ENCODE assay signal across 21 cellular contexts in genomic region chr18:6487968-6488367, GRCh38.
A peak's percentile ranks its signal among the peaks of the same experiment; 100 is the strongest.
DNase-seq lines count a peak whose midpoint lies in the region; ATAC-seq and TF ChIP-seq lines count a peak whose summit lies in the region.
"Had no signal": no experiment of that assay in that cellular context is flagged by ENCODE, and none has a peak within 500 bp of the region (broad histone marks: within the 10 kb centered on the region; RNA-seq: fewer than 3 reads in every experiment).

No MANE protein-coding gene starts in this region.

- H2AK5ac ChIP-seq in mesendoderm (ENCODE audit: low read length), result no peak overlapping the region

- H3K79me1 ChIP-seq in mesendoderm (ENCODE audit: low read length), result no peaks in the 10 kb centered on the region

- peaks cover 36% of the 10 kb centered on the region for H3K4me1 Mint-ChIP-seq in GM23338
- H3K4me1 Mint-ChIP-seq in activated T-helper 2 cell treated with anti-CD3 and anti-CD28 coated beads, Interferon-gamma antibody, Interleukin-2, Interleukin-4, amounts not matched to agents 10 μg/mL and 5 μg/mL and 100 μg/mL, durations not matched to agents 14 hours and 24 hours and 36 hours (ENCODE audit: low read depth), result no peaks in the 10 kb centered on the region

- peak overlapping the region; percentile 53 for H3K4me2 ChIP-seq in GM23338
- no peak overlapping the region for H3K4me2 ChIP-seq in mesendoderm (ENCODE audit: low read length)
- no peak overlapping the region for H3K4me2 ChIP-seq in MM.1S (ENCODE audit: low read depth, low read length)

- H3F3A ChIP-seq in GM23338 (replicated peaks; ENCODE audit: low read depth) (no peaks in the 10 kb centered on the region), MM.1S (ENCODE audit: insufficient read depth, low read length) (no peaks in the 10 kb centered on the region)

- no peaks in the 10 kb centered on the region for H3K79me2 ChIP-seq in GM23338 (replicated peaks; ENCODE audit: insufficient read depth)
- H3K79me2 ChIP-seq in mesendoderm (ENCODE audit: control insufficient read depth, insufficient read depth, low read length), result no peaks in the 10 kb centered on the region
- H3K79me2 ChIP-seq in MM.1S (ENCODE audit: low read length), result no peaks in the 10 kb centered on the region

- no peak overlapping the region for H2BK5ac ChIP-seq in mesendoderm (ENCODE audit: low read length)

- H3K36me3 ChIP-seq in GM23338 (ENCODE audit: insufficient read depth), result no peaks in the 10 kb centered on the region
- H3K36me3 ChIP-seq in NT2/D1 (ENCODE audit: insufficient read depth, insufficient read length, low read length), result no peaks in the 10 kb centered on the region
- H3K36me3 ChIP-seq in mesendoderm (ENCODE audit: control insufficient read depth, insufficient read depth, low read length), result no peaks in the 10 kb centered on the region
- H3K36me3 ChIP-seq in MM.1S (replicated peaks; ENCODE audit: insufficient read depth, low read length), result no peaks in the 10 kb centered on the region
- no peaks in the 10 kb centered on the region for H3K36me3 ChIP-seq in MG63

- intact Hi-C loops in activated T-helper 2 cell treated with anti-CD3 and anti-CD28 coated beads, Interferon-gamma antibody, Interleukin-2, Interleukin-4, amounts not matched to agents 10 μg/mL and 5 μg/mL and 100 μg/mL, durations not matched to agents 14 hours and 24 hours and 36 hours (cut with micrococcal nuclease), result no loop called here

- H3K36me3 Mint-ChIP-seq in GM23338 (ENCODE audit: low read depth), result peaks cover 4% of the 10 kb centered on the region; the same call in 1 of the 3 replicates
- no peaks in the 10 kb centered on the region for H3K36me3 Mint-ChIP-seq in activated T-helper 2 cell treated with anti-CD3 and anti-CD28 coated beads, Interferon-gamma antibody, Interleukin-2, Interleukin-4, amounts not matched to agents 10 μg/mL and 5 μg/mL and 100 μg/mL, durations not matched to agents 14 hours and 24 hours and 36 hours (ENCODE audit: low read depth)

- H3K9ac ChIP-seq in NT2/D1 (ENCODE audit: insufficient read length, low read depth), result no peak overlapping the region
- H3K9ac ChIP-seq in mesendoderm (ENCODE audit: low read length), result no peak overlapping the region
- no peak overlapping the region for H3K9ac ChIP-seq in MM.1S (ENCODE audit: low read length)

- H3K9me3 ChIP-seq in NT2/D1 (ENCODE audit: insufficient read depth, low read length), result no peaks in the 10 kb centered on the region
- no peaks in the 10 kb centered on the region for H3K9me3 ChIP-seq in MM.1S (replicated peaks; ENCODE audit: insufficient read depth, low read length)
- H3K9me3 ChIP-seq in MG63, result no peaks in the 10 kb centered on the region

- no peak overlapping the region for H3K4me3 ChIP-seq in GM23338
- H3K4me3 ChIP-seq in NT2/D1 (ENCODE audit: insufficient read length, low read depth), result no peak overlapping the region
- no peak overlapping the region for H3K4me3 ChIP-seq in mesendoderm (ENCODE audit: low read length)
- no peak overlapping the region for H3K4me3 ChIP-seq in MM.1S (ENCODE audit: low read length)
- H3K4me3 ChIP-seq in MG63, result no peak overlapping the region
- H3K4me3 ChIP-seq: SK-N-MC had no signal

- peaks cover 2% of the 10 kb centered on the region; the same call in 1 of the 3 replicates for H3K9me3 Mint-ChIP-seq in GM23338
- no peaks in the 10 kb centered on the region for H3K9me3 Mint-ChIP-seq in activated T-helper 2 cell treated with anti-CD3 and anti-CD28 coated beads, Interferon-gamma antibody, Interleukin-2, Interleukin-4, amounts not matched to agents 10 μg/mL and 5 μg/mL and 100 μg/mL, durations not matched to agents 14 hours and 24 hours and 36 hours
- H3K9me3 Mint-ChIP-seq: CD4-positive, alpha-beta T cell had no signal

- H3K27ac Mint-ChIP-seq in GM23338, result peak overlapping the region; percentile 94
- H3K27ac Mint-ChIP-seq in activated T-helper 2 cell treated with anti-CD3 and anti-CD28 coated beads, Interferon-gamma antibody, Interleukin-2, Interleukin-4, amounts not matched to agents 10 μg/mL and 5 μg/mL and 100 μg/mL, durations not matched to agents 14 hours and 24 hours and 36 hours, result no peak overlapping the region
- H3K27ac Mint-ChIP-seq: CD4-positive, alpha-beta T cell had no signal

- peak overlapping the region; percentile 53 for H3K4me3 Mint-ChIP-seq in GM23338
- H3K4me3 Mint-ChIP-seq in activated T-helper 2 cell treated with anti-CD3 and anti-CD28 coated beads, Interferon-gamma antibody, Interleukin-2, Interleukin-4, amounts not matched to agents 10 μg/mL and 5 μg/mL and 100 μg/mL, durations not matched to agents 14 hours and 24 hours and 36 hours (ENCODE audit: low read depth), result no peak overlapping the region
- H3K4me3 Mint-ChIP-seq: CD4-positive, alpha-beta T cell had no signal

- TF ChIP-seq CTCF in GM23338 (conservative IDR thresholded peaks at IDR 0.05; ENCODE audit: low read depth in 2 of 2) (no peak), MM.1S (IDR thresholded peaks at IDR 0.05; ENCODE audit: low read length) (no peak)

- H3K27me3 ChIP-seq in GM23338 (ENCODE audit: insufficient read depth) (no peaks in the 10 kb centered on the region), NT2/D1 (ENCODE audit: insufficient read depth, insufficient read length) (no peaks in the 10 kb centered on the region), mesendoderm (ENCODE audit: insufficient read depth, low read length, poor library complexity) (no peaks in the 10 kb centered on the region), MM.1S (replicated peaks; ENCODE audit: insufficient read depth, low read length) (no peaks in the 10 kb centered on the region), MG63 (no peaks in the 10 kb centered on the region)

- no peak overlapping the region for H2BK15ac ChIP-seq in mesendoderm (replicated peaks; ENCODE audit: low read depth)

- H3K27ac ChIP-seq in GM23338 (ENCODE audit: low read depth) (peak overlapping the region; percentile 63), mesendoderm (ENCODE audit: low read depth, low read length) (no peak overlapping the region), MM.1S (ENCODE audit: low read length) (no peak overlapping the region)
- H3K27ac ChIP-seq: SK-N-MC had no signal

- no peak overlapping the region for H2BK120ac ChIP-seq in mesendoderm (ENCODE audit: low read depth, low read length)

- peak; percentile 89 for ATAC-seq in GM23338

- no peak overlapping the region for H3K4ac ChIP-seq in mesendoderm (ENCODE audit: low read depth, low read length)

- peak; percentile 87 for DNase-seq in GM23338 (ENCODE audit: low spot score)
- peak; percentile 36 for DNase-seq in NT2/D1 (ENCODE audit: low read depth, low spot score)
- DNase-seq in iPS DF 19.7 (ENCODE audit: low read depth, low spot score), result peak; percentile 73
- peak; percentile 68 for DNase-seq in mesendoderm
- no peak for DNase-seq in MM.1S
- DNase-seq in MG63, result no peak
- no peak for DNase-seq in NCI-H128 (lab: John Stamatoyannopoulos, UW; ENCODE audit: unreplicated experiment)
- DNase-seq in activated T-helper 2 cell treated with anti-CD3 and anti-CD28 coated beads, Interferon-gamma antibody, Interleukin-2, Interleukin-4, amounts not matched to agents 10 μg/mL and 5 μg/mL and 100 μg/mL, durations not matched to agents 14 hours and 24 hours and 36 hours (ENCODE audit: low spot score), result no peak
- DNase-seq: CD4-positive, alpha-beta T cell; DMS153; GF-D8; GOT3; IMR-90; NCI-H1105; NCI-H1694; NCI-H2081 treated with DMSO at 0.1 percent for 48 hours; NCI-H446 treated with DMSO at 0.1 percent for 48 hours; NCI-H748 treated with DMSO at 0.1 percent for 48 hours; NK-92 treated with Interleukin-12 subunit alpha and Interleukin-12 subunit beta, amount 100 ng/mL, for 24 hours; SHP77 had no signal

- H4K5ac ChIP-seq in mesendoderm (ENCODE audit: low read length), result no peak overlapping the region

- no peak overlapping the region for H3K18ac ChIP-seq in mesendoderm (ENCODE audit: low read length)

- no peaks in the 10 kb centered on the region for H4K20me1 ChIP-seq in GM23338 (replicated peaks; ENCODE audit: insufficient read depth)
- H4K20me1 ChIP-seq in MM.1S (ENCODE audit: insufficient read depth, low read length), result no peaks in the 10 kb centered on the region

- H3K4me1 ChIP-seq in GM23338 (ENCODE audit: insufficient read depth) (peaks cover 29% of the 10 kb centered on the region), NT2/D1 (ENCODE audit: insufficient read depth, insufficient read length) (no peaks in the 10 kb centered on the region), mesendoderm (ENCODE audit: control insufficient read depth, low read depth, low read length) (peaks cover 7% of the 10 kb centered on the region), MM.1S (ENCODE audit: low read length) (no peaks in the 10 kb centered on the region)

- no peak overlapping the region for H3K23ac ChIP-seq in mesendoderm (ENCODE audit: low read length)

- H3K9me2 ChIP-seq in GM23338 (ENCODE audit: insufficient read depth) (no peaks in the 10 kb centered on the region; the same call in 1 of the 2 replicates), MM.1S (replicated peaks; ENCODE audit: insufficient read depth, low read length) (no peaks in the 10 kb centered on the region)

- H3K27me3 Mint-ChIP-seq in GM23338 (ENCODE audit: insufficient read depth, low read depth, poor library complexity), result no peaks in the 10 kb centered on the region
- H3K27me3 Mint-ChIP-seq in activated T-helper 2 cell treated with anti-CD3 and anti-CD28 coated beads, Interferon-gamma antibody, Interleukin-2, Interleukin-4, amounts not matched to agents 10 μg/mL and 5 μg/mL and 100 μg/mL, durations not matched to agents 14 hours and 24 hours and 36 hours (ENCODE audit: low read depth), result no peaks in the 10 kb centered on the region

- no peak overlapping the region for H3K56ac ChIP-seq in mesendoderm (ENCODE audit: low read length)

- no CpG with 5 or more reads among the region's 1 CpG for WGBS in mesendoderm (ENCODE audit: extremely low coverage, insufficient coverage, low lambda C conversion rate)

- no peak overlapping the region for H2AFZ ChIP-seq in GM23338
- H2AFZ ChIP-seq in MM.1S (ENCODE audit: low read length), result no peak overlapping the region

- no peak overlapping the region for H4K8ac ChIP-seq in mesendoderm (ENCODE audit: low read depth, low read length)

TF ChIP-seq in GM23338, 12 proteins besides CTCF, POLR2A, EP300 and RAD21 (continues in another document):
- TF ChIP-seq JUNB (IDR thresholded peaks at IDR 0.05; ENCODE audit: unreplicated experiment) (no peak), ZNF114 (CRISPR knock-in tag; IDR thresholded peaks at IDR 0.05) (no peak), ETS1 (IDR thresholded peaks at IDR 0.05) (no peak), EZH2 (IDR thresholded peaks at IDR 0.05; ENCODE audit: low read depth, unreplicated experiment) (no peak), ZNF331 (CRISPR knock-in tag; IDR thresholded peaks at IDR 0.05; ENCODE audit: low read depth) (no peak)

Comparison
In these comparisons a context has a peak if more than half of its experiments do, and no peak if none do; other contexts are left out.
1. DNase-seq: peak in GM23338 (single experiment), NT2/D1 (single experiment), iPS DF 19.7 (single experiment) and mesendoderm (single experiment); none in MM.1S (single experiment), MG63 (single experiment), NCI-H128 (single experiment) and activated T-helper 2 cell treated with anti-CD3 and anti-CD28 coated beads, Interferon-gamma antibody, Interleukin-2, Interleukin-4, amounts not matched to agents 10 μg/mL and 5 μg/mL and 100 μg/mL, durations not matched to agents 14 hours and 24 hours and 36 hours (single experiment).